2 cellular contexts compared by ENCODE assay signal in genomic region chr5:179801304-179802206, GRCh38.
A peak's percentile ranks its signal among the peaks of the same experiment; 100 is the strongest.
TF ChIP-seq lines count a peak whose summit lies in the region.

No MANE protein-coding gene starts in this region.

TF ChIP-seq in GM12878, 131 proteins besides CTCF, POLR2A, EP300 and RAD21 (continued from another document):
- TF ChIP-seq, protein P1, sequence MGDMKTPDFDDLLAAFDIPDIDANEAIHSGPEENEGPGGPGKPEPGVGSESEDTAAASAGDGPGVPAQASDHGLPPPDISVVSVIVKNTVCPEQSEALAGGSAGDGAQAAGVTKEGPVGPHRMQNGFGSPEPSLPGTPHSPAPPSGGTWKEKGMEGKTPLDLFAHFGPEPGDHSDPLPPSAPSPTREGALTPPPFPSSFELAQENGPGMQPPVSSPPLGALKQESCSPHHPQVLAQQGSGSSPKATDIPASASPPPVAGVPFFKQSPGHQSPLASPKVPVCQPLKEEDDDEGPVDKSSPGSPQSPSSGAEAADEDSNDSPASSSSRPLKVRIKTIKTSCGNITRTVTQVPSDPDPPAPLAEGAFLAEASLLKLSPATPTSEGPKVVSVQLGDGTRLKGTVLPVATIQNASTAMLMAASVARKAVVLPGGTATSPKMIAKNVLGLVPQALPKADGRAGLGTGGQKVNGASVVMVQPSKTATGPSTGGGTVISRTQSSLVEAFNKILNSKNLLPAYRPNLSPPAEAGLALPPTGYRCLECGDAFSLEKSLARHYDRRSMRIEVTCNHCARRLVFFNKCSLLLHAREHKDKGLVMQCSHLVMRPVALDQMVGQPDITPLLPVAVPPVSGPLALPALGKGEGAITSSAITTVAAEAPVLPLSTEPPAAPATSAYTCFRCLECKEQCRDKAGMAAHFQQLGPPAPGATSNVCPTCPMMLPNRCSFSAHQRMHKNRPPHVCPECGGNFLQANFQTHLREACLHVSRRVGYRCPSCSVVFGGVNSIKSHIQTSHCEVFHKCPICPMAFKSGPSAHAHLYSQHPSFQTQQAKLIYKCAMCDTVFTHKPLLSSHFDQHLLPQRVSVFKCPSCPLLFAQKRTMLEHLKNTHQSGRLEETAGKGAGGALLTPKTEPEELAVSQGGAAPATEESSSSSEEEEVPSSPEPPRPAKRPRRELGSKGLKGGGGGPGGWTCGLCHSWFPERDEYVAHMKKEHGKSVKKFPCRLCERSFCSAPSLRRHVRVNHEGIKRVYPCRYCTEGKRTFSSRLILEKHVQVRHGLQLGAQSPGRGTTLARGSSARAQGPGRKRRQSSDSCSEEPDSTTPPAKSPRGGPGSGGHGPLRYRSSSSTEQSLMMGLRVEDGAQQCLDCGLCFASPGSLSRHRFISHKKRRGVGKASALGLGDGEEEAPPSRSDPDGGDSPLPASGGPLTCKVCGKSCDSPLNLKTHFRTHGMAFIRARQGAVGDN (IDR thresholded peaks at IDR 0.05), result no peak
- TF ChIP-seq MXI1 (IDR thresholded peaks at IDR 0.05; ENCODE audit: low read depth, low read length) (peak; percentile 35; the same call in 1 of the 2 replicates), ATF7 (IDR thresholded peaks at IDR 0.05; ENCODE audit: low read depth) (no peak), IRF4 (IDR thresholded peaks at IDR 0.05; ENCODE audit: low read depth, low read length) (no peak), TBL1XR1 (IDR thresholded peaks at IDR 0.05; ENCODE audit: low read depth, low read length) (no peak)
- TF ChIP-seq, protein P2, sequence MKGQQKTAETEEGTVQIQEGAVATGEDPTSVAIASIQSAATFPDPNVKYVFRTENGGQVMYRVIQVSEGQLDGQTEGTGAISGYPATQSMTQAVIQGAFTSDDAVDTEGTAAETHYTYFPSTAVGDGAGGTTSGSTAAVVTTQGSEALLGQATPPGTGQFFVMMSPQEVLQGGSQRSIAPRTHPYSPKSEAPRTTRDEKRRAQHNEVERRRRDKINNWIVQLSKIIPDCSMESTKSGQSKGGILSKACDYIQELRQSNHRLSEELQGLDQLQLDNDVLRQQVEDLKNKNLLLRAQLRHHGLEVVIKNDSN (IDR thresholded peaks at IDR 0.05; ENCODE audit: borderline replicate concordance, extremely low read length, insufficient read depth, low read depth, low read length), result no peak

TF ChIP-seq in HepG2, 621 proteins besides CTCF, POLR2A, EP300 and RAD21 (continued from another document and continues in another):
- TF ChIP-seq, protein P3, sequence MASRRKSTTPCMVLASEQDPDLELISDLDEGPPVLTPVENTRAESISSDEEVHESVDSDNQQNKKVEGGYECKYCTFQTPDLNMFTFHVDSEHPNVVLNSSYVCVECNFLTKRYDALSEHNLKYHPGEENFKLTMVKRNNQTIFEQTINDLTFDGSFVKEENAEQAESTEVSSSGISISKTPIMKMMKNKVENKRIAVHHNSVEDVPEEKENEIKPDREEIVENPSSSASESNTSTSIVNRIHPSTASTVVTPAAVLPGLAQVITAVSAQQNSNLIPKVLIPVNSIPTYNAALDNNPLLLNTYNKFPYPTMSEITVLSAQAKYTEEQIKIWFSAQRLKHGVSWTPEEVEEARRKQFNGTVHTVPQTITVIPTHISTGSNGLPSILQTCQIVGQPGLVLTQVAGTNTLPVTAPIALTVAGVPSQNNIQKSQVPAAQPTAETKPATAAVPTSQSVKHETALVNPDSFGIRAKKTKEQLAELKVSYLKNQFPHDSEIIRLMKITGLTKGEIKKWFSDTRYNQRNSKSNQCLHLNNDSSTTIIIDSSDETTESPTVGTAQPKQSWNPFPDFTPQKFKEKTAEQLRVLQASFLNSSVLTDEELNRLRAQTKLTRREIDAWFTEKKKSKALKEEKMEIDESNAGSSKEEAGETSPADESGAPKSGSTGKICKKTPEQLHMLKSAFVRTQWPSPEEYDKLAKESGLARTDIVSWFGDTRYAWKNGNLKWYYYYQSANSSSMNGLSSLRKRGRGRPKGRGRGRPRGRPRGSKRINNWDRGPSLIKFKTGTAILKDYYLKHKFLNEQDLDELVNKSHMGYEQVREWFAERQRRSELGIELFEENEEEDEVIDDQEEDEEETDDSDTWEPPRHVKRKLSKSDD (CRISPR knock-in tag; IDR thresholded peaks at IDR 0.05; ENCODE audit: low read depth), result peak; percentile 86; the same call in 1 of the 2 replicates
- TF ChIP-seq ZNF709 (CRISPR knock-in tag; IDR thresholded peaks at IDR 0.05), result no peak
- TF ChIP-seq HCFC1 (IDR thresholded peaks at IDR 0.05; ENCODE audit: low read depth, low read length), result no peak
- TF ChIP-seq, protein P4, sequence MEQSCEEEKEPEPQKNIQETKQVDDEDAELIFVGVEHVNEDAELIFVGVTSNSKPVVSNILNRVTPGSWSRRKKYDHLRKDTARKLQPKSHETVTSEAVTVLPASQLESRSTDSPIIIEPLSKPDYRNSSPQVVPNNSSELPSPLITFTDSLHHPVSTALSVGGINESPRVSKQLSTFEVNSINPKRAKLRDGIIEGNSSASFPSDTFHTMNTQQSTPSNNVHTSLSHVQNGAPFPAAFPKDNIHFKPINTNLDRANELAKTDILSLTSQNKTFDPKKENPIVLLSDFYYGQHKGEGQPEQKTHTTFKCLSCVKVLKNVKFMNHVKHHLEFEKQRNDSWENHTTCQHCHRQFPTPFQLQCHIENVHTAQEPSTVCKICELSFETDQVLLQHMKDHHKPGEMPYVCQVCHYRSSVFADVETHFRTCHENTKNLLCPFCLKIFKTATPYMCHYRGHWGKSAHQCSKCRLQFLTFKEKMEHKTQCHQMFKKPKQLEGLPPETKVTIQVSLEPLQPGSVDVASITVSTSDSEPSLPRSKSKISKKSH (CRISPR knock-in tag; IDR thresholded peaks at IDR 0.05; ENCODE audit: borderline replicate concordance), result no peak
- TF ChIP-seq GLMP (CRISPR knock-in tag; IDR thresholded peaks at IDR 0.05; ENCODE audit: borderline replicate concordance), result no peak
- TF ChIP-seq ZBTB21 (CRISPR knock-in tag; IDR thresholded peaks at IDR 0.05), result no peak
- TF ChIP-seq ZNF558 (CRISPR knock-in tag; IDR thresholded peaks at IDR 0.05; ENCODE audit: borderline replicate concordance), result no peak
- no peak for TF ChIP-seq ZBTB1 (CRISPR knock-in tag; IDR thresholded peaks at IDR 0.05; ENCODE audit: borderline replicate concordance)
- TF ChIP-seq ZNF431 (CRISPR knock-in tag; IDR thresholded peaks at IDR 0.05; ENCODE audit: borderline replicate concordance, low read depth), result no peak
- TF ChIP-seq THAP8 (CRISPR knock-in tag; IDR thresholded peaks at IDR 0.05; ENCODE audit: borderline replicate concordance), result no peak
- TF ChIP-seq, protein P1 (CRISPR knock-in tag; IDR thresholded peaks at IDR 0.05), result peak; percentile 59
- no peak for TF ChIP-seq SKIL (CRISPR knock-in tag; IDR thresholded peaks at IDR 0.05; ENCODE audit: borderline replicate concordance)
- 0 out of 2 replicates have a peak, but pooled peaks have one; percentile 43 for TF ChIP-seq KDM2A (CRISPR knock-in tag; IDR thresholded peaks at IDR 0.05; ENCODE audit: borderline replicate concordance, low read depth)
- no peak for TF ChIP-seq ARNT2 (CRISPR knock-in tag; IDR thresholded peaks at IDR 0.05; ENCODE audit: low read depth)
- TF ChIP-seq ZNF224 (CRISPR knock-in tag; IDR thresholded peaks at IDR 0.05), result no peak
- peak; percentile 85 for TF ChIP-seq AGO2 (optimal IDR thresholded peaks at IDR 0.05; ENCODE audit: low read depth, low read length)
- TF ChIP-seq SMYD3 (CRISPR knock-in tag; IDR thresholded peaks at IDR 0.05), result no peak
- no peak for TF ChIP-seq ZNF382 (CRISPR knock-in tag; IDR thresholded peaks at IDR 0.05; ENCODE audit: borderline replicate concordance)
- TF ChIP-seq HDAC1 (CRISPR knock-in tag; IDR thresholded peaks at IDR 0.05), result no peak
- no peak for TF ChIP-seq SMAD9 (CRISPR knock-in tag; IDR thresholded peaks at IDR 0.05)
- TF ChIP-seq SIX1 (CRISPR knock-in tag; IDR thresholded peaks at IDR 0.05; ENCODE audit: borderline replicate concordance), result no peak
- no peak for TF ChIP-seq TBL1XR1 (IDR thresholded peaks at IDR 0.05; ENCODE audit: borderline replicate concordance, low read length, partially characterized antibody)
- TF ChIP-seq ZSCAN5A (CRISPR knock-in tag; IDR thresholded peaks at IDR 0.05; ENCODE audit: borderline replicate concordance), result no peak
- TF ChIP-seq AHR (CRISPR knock-in tag; IDR thresholded peaks at IDR 0.05), result no peak
- TF ChIP-seq XRCC5 (optimal IDR thresholded peaks at IDR 0.05; ENCODE audit: low read length), result peak; percentile 36
- TF ChIP-seq ZNF567 (CRISPR knock-in tag; IDR thresholded peaks at IDR 0.05; ENCODE audit: borderline replicate concordance), result no peak
- no peak for TF ChIP-seq ZBTB3 (CRISPR knock-in tag; IDR thresholded peaks at IDR 0.05; ENCODE audit: borderline replicate concordance, low read depth)
- TF ChIP-seq, protein P5, sequence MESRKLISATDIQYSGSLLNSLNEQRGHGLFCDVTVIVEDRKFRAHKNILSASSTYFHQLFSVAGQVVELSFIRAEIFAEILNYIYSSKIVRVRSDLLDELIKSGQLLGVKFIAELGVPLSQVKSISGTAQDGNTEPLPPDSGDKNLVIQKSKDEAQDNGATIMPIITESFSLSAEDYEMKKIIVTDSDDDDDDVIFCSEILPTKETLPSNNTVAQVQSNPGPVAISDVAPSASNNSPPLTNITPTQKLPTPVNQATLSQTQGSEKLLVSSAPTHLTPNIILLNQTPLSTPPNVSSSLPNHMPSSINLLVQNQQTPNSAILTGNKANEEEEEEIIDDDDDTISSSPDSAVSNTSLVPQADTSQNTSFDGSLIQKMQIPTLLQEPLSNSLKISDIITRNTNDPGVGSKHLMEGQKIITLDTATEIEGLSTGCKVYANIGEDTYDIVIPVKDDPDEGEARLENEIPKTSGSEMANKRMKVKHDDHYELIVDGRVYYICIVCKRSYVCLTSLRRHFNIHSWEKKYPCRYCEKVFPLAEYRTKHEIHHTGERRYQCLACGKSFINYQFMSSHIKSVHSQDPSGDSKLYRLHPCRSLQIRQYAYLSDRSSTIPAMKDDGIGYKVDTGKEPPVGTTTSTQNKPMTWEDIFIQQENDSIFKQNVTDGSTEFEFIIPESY (CRISPR knock-in tag; IDR thresholded peaks at IDR 0.05), result peak; percentile 100
- TF ChIP-seq MAFK (conservative IDR thresholded peaks at IDR 0.05 in 1 of 2, IDR thresholded peaks at IDR 0.05 in 1 of 2; ENCODE audit: low read length in 2 of 2), result no peak
- no peak for TF ChIP-seq ZBTB20 (CRISPR knock-in tag; IDR thresholded peaks at IDR 0.05; ENCODE audit: borderline replicate concordance, low read depth)
